Comparison of ENCODE assay signal across 9 cellular contexts in genomic region chr17:42548993-42549755, GRCh38. TPM values are rescaled to one million over a fixed set of nuclear protein-coding genes. Genes with fewer than 3 reads are reported as not detected.
DNase-seq lines count a peak whose midpoint lies in the region; ATAC-seq and TF ChIP-seq lines count a peak whose summit lies in the region.
"Had no signal": no experiment of that assay in that cellular context is flagged by ENCODE, and none has a peak within 500 bp of the region (broad histone marks: within the 10 kb centered on the region; RNA-seq: fewer than 3 reads in every experiment).

No MANE protein-coding gene starts in this region.

- no peak for ATAC-seq in GM21360 (IDR thresholded peaks at IDR 0.05; ENCODE audit: unreplicated experiment)

- 84% methylated on average over 14 of the region's 14 CpGs for WGBS in esophagus muscularis mucosa

- no peaks in the 10 kb centered on the region for H3K36me3 Mint-ChIP-seq in IgD-negative memory B cell
- peaks cover 3% of the 10 kb centered on the region for H3K36me3 Mint-ChIP-seq in brain
- no peaks in the 10 kb centered on the region for H3K36me3 Mint-ChIP-seq in neural crest cell (ENCODE audit: low read depth)

- no peaks in the 10 kb centered on the region for H3K27me3 Mint-ChIP-seq in IgD-negative memory B cell
- no peaks in the 10 kb centered on the region for H3K27me3 Mint-ChIP-seq in brain
- peaks cover 2% of the 10 kb centered on the region for H3K27me3 Mint-ChIP-seq in neural crest cell (ENCODE audit: low read depth)

- H3K27ac Mint-ChIP-seq in IgD-negative memory B cell (peak overlapping the region in 1 of 3 donors; percentile 87), brain (peak overlapping the region in 2 of 5 experiments; percentile 51 to 63), neural crest cell (ENCODE audit: unreplicated experiment) (peak overlapping the region; percentile 35)

- H3K36me3 ChIP-seq in GM06990 (ENCODE audit: control insufficient read depth, insufficient read depth, low read length) (peaks cover 2% of the 10 kb centered on the region), esophagus muscularis mucosa (peaks cover 0 to 23% (median 14%) of the 10 kb centered on the region in 4 donors)

- no peak for TF ChIP-seq POLR2A in esophagus muscularis mucosa (IDR thresholded peaks at IDR 0.05; ENCODE audit: low read depth)

- TF ChIP-seq CTCF in GM06990 (IDR thresholded peaks at IDR 0.05; ENCODE audit: insufficient read depth, low read length, poor library complexity, severe bottlenecking) (no peak), brain (conservative IDR thresholded peaks at IDR 0.05) (no peak), neural crest cell (conservative IDR thresholded peaks at IDR 0.05) (no peak), esophagus muscularis mucosa (IDR thresholded peaks at IDR 0.05) (no peak)

- H3K9me3 ChIP-seq in esophagus muscularis mucosa, result no peaks in the 10 kb centered on the region
- H3K9me3 ChIP-seq: mucosa of descending colon had no signal

- H3K27me3 ChIP-seq in GM06990 (replicated peaks; ENCODE audit: control insufficient read depth, insufficient read depth, low read length) (no peaks in the 10 kb centered on the region), esophagus muscularis mucosa (peaks cover 0 to 8% (median 2%) of the 10 kb centered on the region in 4 donors)

- intact Hi-C loops in esophagus muscularis mucosa (cut with DNase I), result no loop called here

- peak overlapping the region; percentile 61; the same call in 1 of the 2 replicates for H3K4me3 ChIP-seq in GM06990 (replicated peaks; ENCODE audit: low read depth, low read length)
- H3K4me3 ChIP-seq in esophagus muscularis mucosa, result no peak overlapping the region
- H3K4me3 ChIP-seq: mucosa of descending colon had no signal

- H3K27ac ChIP-seq in esophagus muscularis mucosa (replicated peaks in 1 of 4), result no peak overlapping the region

- DNase-seq in GM06990 (ENCODE audit: extremely low read depth, insufficient read length), result no peak
- no peak for DNase-seq in neural crest cell (ENCODE audit: low read depth, low spot score)
- DNase-seq in stimulated activated CD8-positive, alpha-beta memory T cell treated with anti-CD3 and anti-CD28 coated beads, Interleukin-4, amount 100 ng/mL, for 48 hours, result no peak
- no peak for DNase-seq in esophagus muscularis mucosa (ENCODE audit: extremely low spot score)
- DNase-seq: T1000 had no signal

- H3K4me3 Mint-ChIP-seq in IgD-negative memory B cell (peak overlapping the region; percentile 57 to 83 (median 73)), brain (peak overlapping the region; percentile 14 to 80 (median 42)), neural crest cell (peak overlapping the region; percentile 72)

- H3K4me1 ChIP-seq in esophagus muscularis mucosa, result peaks cover 24 to 37% (median 32%) of the 10 kb centered on the region in 4 donors

- no peaks in the 10 kb centered on the region for H3K9me3 Mint-ChIP-seq in IgD-negative memory B cell
- H3K9me3 Mint-ChIP-seq in brain, result no peaks in the 10 kb centered on the region
- no peaks in the 10 kb centered on the region for H3K9me3 Mint-ChIP-seq in neural crest cell

- H3K4me1 Mint-ChIP-seq in IgD-negative memory B cell, result peaks cover 7 to 12% (median 9%) of the 10 kb centered on the region in 3 donors
- peaks cover 33% of the 10 kb centered on the region for H3K4me1 Mint-ChIP-seq in brain
- peaks cover 13% of the 10 kb centered on the region for H3K4me1 Mint-ChIP-seq in neural crest cell

- TF ChIP-seq EP300 in esophagus muscularis mucosa (IDR thresholded peaks at IDR 0.05), result no peak

RNA-seq across cellular contexts. Expression of gene HSD17B1, which starts 3.5 kb away (rescaled TPM):
- polyA plus RNA-seq in IgD-negative memory B cell, result 0.39 TPM
- polyA plus RNA-seq in brain (ENCODE audit: insufficient read depth, low read depth, low replicate concordance), result 0.97 TPM
- 1.2 and 1.9 TPM in 2 replicates for total RNA-seq in neural crest cell
- 1 to 10 TPM in 1 of 4 donors, under 1 TPM in 3; 0.13 to 2.5 (median 0.62) TPM for total RNA-seq in esophagus muscularis mucosa

RNA-seq across cellular contexts. Expression of gene COASY, which starts 12.8 kb away (rescaled TPM):
- polyA plus RNA-seq in IgD-negative memory B cell, result 64.9 TPM
- 116 TPM for polyA plus RNA-seq in brain (ENCODE audit: insufficient read depth, low read depth, low replicate concordance)
- 58.3 and 59.6 TPM in 2 replicates for total RNA-seq in neural crest cell
- total RNA-seq in esophagus muscularis mucosa, result 10 to 100 TPM; 13.4 to 27.5 (median 22.4) TPM

RNA-seq across cellular contexts. Expression of gene NAGLU, which starts 13.1 kb away (rescaled TPM):
- 14.4 TPM for polyA plus RNA-seq in IgD-negative memory B cell
- 16.6 TPM for polyA plus RNA-seq in brain (ENCODE audit: insufficient read depth, low read depth, low replicate concordance)
- 20.5 and 21.2 TPM in 2 replicates for total RNA-seq in neural crest cell
- total RNA-seq in esophagus muscularis mucosa, result 10 to 100 TPM; 27.8 to 36.6 (median 31.8) TPM

RNA-seq across cellular contexts. Expression of gene MLX, which starts 17.7 kb away (rescaled TPM):
- polyA plus RNA-seq in IgD-negative memory B cell (44.8 TPM), brain (ENCODE audit: insufficient read depth, low read depth, low replicate concordance) (49.5 TPM)
- total RNA-seq in neural crest cell (38.6 and 41.1 TPM in 2 replicates), esophagus muscularis mucosa (10 to 100 TPM; 24.9 to 34.5 (median 29.3) TPM)

RNA-seq across cellular contexts. Expression of gene PSMC3IP, which starts 28.4 kb away (rescaled TPM):
- polyA plus RNA-seq in IgD-negative memory B cell, result 2.9 TPM
- 23.6 TPM for polyA plus RNA-seq in brain (ENCODE audit: insufficient read depth, low read depth, low replicate concordance)
- total RNA-seq in neural crest cell, result 44.6 and 47.8 TPM in 2 replicates
- 1 to 10 TPM; 2.2 to 5.0 (median 4.2) TPM for total RNA-seq in esophagus muscularis mucosa
